8 cellular contexts compared by ENCODE assay signal in genomic region chrX:132957211-132958085, GRCh38. TPM values are rescaled to one million over a fixed set of nuclear protein-coding genes. Genes with fewer than 3 reads are reported as not detected.
DNase-seq lines count a peak whose midpoint lies in the region; ATAC-seq and TF ChIP-seq lines count a peak whose summit lies in the region.

No MANE protein-coding gene starts in this region.

- H3K27me3 ChIP-seq in Peyer's patch (no peaks in the 10 kb centered on the region), esophagus squamous epithelium (peaks cover 0 to 37% (median 3%) of the 10 kb centered on the region in 4 donors), trophoblast cell (ENCODE audit: insufficient read depth, low read length) (peaks cover 27% of the 10 kb centered on the region)

- no peak overlapping the region for H4K12ac ChIP-seq in trophoblast cell (ENCODE audit: low read depth, low read length)

- H3K9ac ChIP-seq in trophoblast cell (ENCODE audit: low read length) = no peak overlapping the region

- H3K9me3 ChIP-seq in Peyer's patch (no peaks in the 10 kb centered on the region), esophagus squamous epithelium (no peaks in the 10 kb centered on the region), trophoblast cell (ENCODE audit: insufficient read depth, low read depth, low read length) (no peaks in the 10 kb centered on the region)

- in situ Hi-C loops in G401 (cut with HindIII; ENCODE audit: low sequenced_read_pairs) = no loop called here

- intact Hi-C loops in esophagus squamous epithelium (cut with DNase I) = no loop called here

- peak overlapping the region in 3 of 4 donors; percentile 32 to 45 (median 44) for H3K4me3 ChIP-seq in Peyer's patch
- peak overlapping the region; percentile 45 to 61 (median 56) for H3K4me3 ChIP-seq in esophagus squamous epithelium
- peak overlapping the region; percentile 49 for H3K4me3 ChIP-seq in trophoblast cell (ENCODE audit: low read depth, low read length)

- TF ChIP-seq CTCF in Peyer's patch (IDR thresholded peaks at IDR 0.05) (no peak), esophagus squamous epithelium (IDR thresholded peaks at IDR 0.05) (no peak)

- no peak for ATAC-seq in HG03196 (IDR thresholded peaks at IDR 0.05; ENCODE audit: unreplicated experiment)

- TF ChIP-seq POLR2A in Peyer's patch (IDR thresholded peaks at IDR 0.05) (no peak), esophagus squamous epithelium (IDR thresholded peaks at IDR 0.05) (no peak)

- no peak overlapping the region for H4K91ac ChIP-seq in trophoblast cell (ENCODE audit: low read depth, low read length)

- H3K18ac ChIP-seq in trophoblast cell (ENCODE audit: low read length) = no peak overlapping the region

- H2AK5ac ChIP-seq in trophoblast cell (ENCODE audit: low read length) = no peak overlapping the region

- no peak overlapping the region for H2BK5ac ChIP-seq in trophoblast cell (ENCODE audit: low read depth, low read length, poor library complexity)

- H3K27ac ChIP-seq in Peyer's patch = no peak overlapping the region
- peak overlapping the region in 1 of 4 donors; percentile 19 for H3K27ac ChIP-seq in esophagus squamous epithelium
- no peak overlapping the region for H3K27ac ChIP-seq in trophoblast cell (ENCODE audit: low read depth, low read length)

- H3K4ac ChIP-seq in trophoblast cell (ENCODE audit: low read depth, low read length) = no peak overlapping the region

- H3K23ac ChIP-seq in trophoblast cell (ENCODE audit: low read length) = no peak overlapping the region

- no peak overlapping the region for H2BK120ac ChIP-seq in trophoblast cell (ENCODE audit: insufficient read depth, low read length, poor library complexity)

- 55% methylated on average over 14 of the region's 87 CpGs; no CpG with 5 or more reads in 1 of the 2 donors for WGBS in esophagus squamous epithelium, 2 donors
- no CpG with 5 or more reads among the region's 87 CpGs for WGBS in trophoblast cell (ENCODE audit: extremely low coverage, insufficient coverage, insufficient read length)

- H3K14ac ChIP-seq in trophoblast cell (ENCODE audit: low read length) = no peak overlapping the region

- H2BK12ac ChIP-seq in trophoblast cell (ENCODE audit: low read length) = no peak overlapping the region

- H4K8ac ChIP-seq in trophoblast cell (ENCODE audit: low read depth, low read length) = no peak overlapping the region

- no peaks in the 10 kb centered on the region for H3K79me1 ChIP-seq in trophoblast cell (ENCODE audit: low read length)

- H3K4me1 ChIP-seq in Peyer's patch (no peaks in the 10 kb centered on the region), esophagus squamous epithelium (peaks cover 0 to 40% (median 4%) of the 10 kb centered on the region in 3 donors), trophoblast cell (ENCODE audit: control insufficient read depth in 1 of 2, insufficient read depth in 2 of 2, low read length in 2 of 2) (peaks cover 10 to 35% of the 10 kb centered on the region in 2 experiments)

- peak overlapping the region; percentile 14 for H2AFZ ChIP-seq in trophoblast cell (ENCODE audit: insufficient read depth, low read length, poor library complexity)

- H3K79me2 ChIP-seq in trophoblast cell (ENCODE audit: control insufficient read depth, insufficient read depth, low read length, poor library complexity) = no peaks in the 10 kb centered on the region

- no peaks in the 10 kb centered on the region for H3K36me3 ChIP-seq in Peyer's patch
- H3K36me3 ChIP-seq in esophagus squamous epithelium = no peaks in the 10 kb centered on the region
- no peaks in the 10 kb centered on the region for H3K36me3 ChIP-seq in trophoblast cell (ENCODE audit: control insufficient read depth in 1 of 2, insufficient read depth in 2 of 2, low read length in 2 of 2)

- H3K4me2 ChIP-seq in trophoblast cell (ENCODE audit: low read length) = peak overlapping the region; percentile 89

- peak; percentile 27 for DNase-seq in G401 (ENCODE audit: low spot score)
- DNase-seq in Peyer's patch = no peak
- no peak for DNase-seq in esophagus squamous epithelium (lab: John Stamatoyannopoulos, UW)
- DNase-seq in trophoblast cell = peak in 1 of 2 donors; percentile 2
- DNase-seq in NCI-H2029 treated with DMSO at 0.1 percent for 48 hours (lab: John Stamatoyannopoulos, UW) = no peak
- DNase-seq in central memory CD4-positive, alpha-beta T cell = no peak
- DNase-seq in HPDE6-E6E7 (ENCODE audit: extremely low spot score) = no peak

RNA-seq across cellular contexts. Expression of gene HS6ST2, which starts 1.0 kb away (rescaled TPM):
- 76.5 and 103 TPM in 2 replicates for total RNA-seq in G401 (2014; rRNA removed; shearing (Covaris generic))
- total RNA-seq in Peyer's patch (not detected), esophagus squamous epithelium (1 to 10 TPM; 6.3 to 9.0 (median 7.1) TPM)
- polyA plus RNA-seq in trophoblast cell (2013) = 1.1 TPM in 2 replicates
